ENCODE assay signal across 11 cellular contexts in genomic region chr4:76620723-76621463, GRCh38.
DNase-seq lines count a peak whose midpoint lies in the region; ATAC-seq, FAIRE-seq and TF ChIP-seq lines count a peak whose summit lies in the region.
"Had no signal": no experiment of that assay in that cellular context is flagged by ENCODE, and none has a peak within 500 bp of the region (broad histone marks: within the 10 kb centered on the region; RNA-seq: fewer than 3 reads in every experiment).

No MANE protein-coding gene starts in this region.

- no peak for FAIRE-seq in GM19239 (lab: Jason Lieb, UNC)

- TF ChIP-seq CTCF in Caco-2 (IDR thresholded peaks at IDR 0.05; ENCODE audit: insufficient read depth in 1 of 2, low read depth in 1 of 2, low read length in 1 of 2, severe bottlenecking in 1 of 2, unreplicated experiment in 1 of 2) (no peak), nephron progenitor cell (IDR thresholded peaks at IDR 0.05) (no peak)

- in situ Hi-C loops in KBM-7 (cut with MboI; ENCODE audit: low pct_unique_long_range_greater_than_20kb, low sequenced_read_pairs), result no loop called here

- no peaks in the 10 kb centered on the region for H3K9me3 ChIP-seq in Caco-2
- H3K9me3 ChIP-seq: neutrophil had no signal

- no TSS peak for BruUV-seq in Caco-2 (replicated peaks; lab: Mats Ljungman, UMichigan)

- no peaks in the 10 kb centered on the region for H3K27me3 ChIP-seq in Caco-2 (replicated peaks; ENCODE audit: control insufficient read depth, insufficient read depth, low read length)

- H3K4me3 Mint-ChIP-seq in Caco-2 (ENCODE audit: unreplicated experiment) (no peak overlapping the region), nephron progenitor cell (no peak overlapping the region)
- H3K4me3 Mint-ChIP-seq: activated naive CD8-positive, alpha-beta T cell treated with anti-CD3 and anti-CD28 coated beads, Interleukin-2, amount 10 ng/mL, durations not matched to agents 7 days and 5 days had no signal

- POLR2A ChIA-PET in Caco-2 (lab: Charles Lee), result no interaction called here

- H3K9me3 Mint-ChIP-seq in Caco-2 (ENCODE audit: unreplicated experiment) (no peaks in the 10 kb centered on the region), nephron progenitor cell (no peaks in the 10 kb centered on the region)
- H3K9me3 Mint-ChIP-seq: activated naive CD8-positive, alpha-beta T cell treated with anti-CD3 and anti-CD28 coated beads, Interleukin-2, amount 10 ng/mL, durations not matched to agents 7 days and 5 days had no signal

- CTCF ChIA-PET in Caco-2 (lab: Charles Lee), result no interaction called here

- H3K4me1 Mint-ChIP-seq in Caco-2 (ENCODE audit: low read depth, unreplicated experiment) (peaks cover 14% of the 10 kb centered on the region), nephron progenitor cell (peaks cover 64% of the 10 kb centered on the region)

- H3K27me3 Mint-ChIP-seq in Caco-2 (ENCODE audit: insufficient read depth, unreplicated experiment) (no peaks in the 10 kb centered on the region), nephron progenitor cell (ENCODE audit: low read depth, poor library complexity) (no peaks in the 10 kb centered on the region)

- H3K36me3 Mint-ChIP-seq in Caco-2 (ENCODE audit: insufficient read depth, unreplicated experiment) (no peaks in the 10 kb centered on the region), nephron progenitor cell (ENCODE audit: low read depth) (no peaks in the 10 kb centered on the region)
- H3K36me3 Mint-ChIP-seq: activated naive CD8-positive, alpha-beta T cell treated with anti-CD3 and anti-CD28 coated beads, Interleukin-2, amount 10 ng/mL, durations not matched to agents 7 days and 5 days had no signal

- no peak overlapping the region for H3K4me3 ChIP-seq in Caco-2 (ENCODE audit: low read depth, low read length)

- no peak for ATAC-seq in GM21360 (IDR thresholded peaks at IDR 0.05; ENCODE audit: unreplicated experiment)

- DNase-seq in Caco-2 (no peak), LoVo (ENCODE audit: low spot score) (peak; percentile 39), cerebellum (ENCODE audit: low spot score) (peak; percentile 87), nephron progenitor cell (no peak), KBM-7 (no peak), GM19239 (ENCODE audit: insufficient read length, low spot score) (no peak), 8988T (no peak)
- DNase-seq: activated naive CD8-positive, alpha-beta T cell treated with anti-CD3 and anti-CD28 coated beads, Interleukin-2, amount 10 ng/mL, durations not matched to agents 7 days and 5 days; SHP77 had no signal

- H3K36me3 ChIP-seq in Caco-2 (ENCODE audit: control insufficient read depth, insufficient read depth, low read length), result no peaks in the 10 kb centered on the region
- H3K36me3 ChIP-seq: neutrophil had no signal

- peak overlapping the region; percentile 9 for H3K27ac Mint-ChIP-seq in Caco-2 (ENCODE audit: unreplicated experiment)
- H3K27ac Mint-ChIP-seq in nephron progenitor cell, result peak overlapping the region; percentile 77
- H3K27ac Mint-ChIP-seq: activated naive CD8-positive, alpha-beta T cell treated with anti-CD3 and anti-CD28 coated beads, Interleukin-2, amount 10 ng/mL, durations not matched to agents 7 days and 5 days had no signal

- peaks cover 21% of the 10 kb centered on the region for H3K4me1 ChIP-seq in Caco-2

- intact Hi-C loops in Caco-2 (cut with micrococcal nuclease; ENCODE audit: unreplicated experiment), result no loop called here

Comparison
In these comparisons a context has a peak if more than half of its experiments do, and no peak if none do; other contexts are left out.
1. DNase-seq: peak in LoVo (single experiment) and cerebellum (single experiment); none in Caco-2 (0 of 2), nephron progenitor cell (single experiment), KBM-7 (single experiment), GM19239 (single experiment) and 8988T (single experiment).